Comparison of ENCODE assay signal across 8 cellular contexts in genomic region chr6:54053893-54054391, GRCh38. TPM values are rescaled to one million over a fixed set of nuclear protein-coding genes. Genes with fewer than 3 reads are reported as not detected.
DNase-seq lines count a peak whose midpoint lies in the region; ATAC-seq and TF ChIP-seq lines count a peak whose summit lies in the region.

No MANE protein-coding gene starts in this region.

- H3K4me1 ChIP-seq in gastroesophageal sphincter, result peaks cover 3 to 15% (median 6%) of the 10 kb centered on the region in 3 donors

- no peaks in the 10 kb centered on the region for H3K36me3 ChIP-seq in gastroesophageal sphincter

- H3K4me3 ChIP-seq in gastroesophageal sphincter, result no peak overlapping the region

- TF ChIP-seq POLR2A in gastroesophageal sphincter (IDR thresholded peaks at IDR 0.05), result no peak

- WGBS in gastroesophageal sphincter (ENCODE audit: low coverage in 1 of 2), 2 donors, result 12 to 40% methylated on average over 3 to 4 of the region's 4 CpGs

- no peak for TF ChIP-seq CTCF in RWPE1 (conservative IDR thresholded peaks at IDR 0.05; ENCODE audit: low read depth)
- no peak for TF ChIP-seq CTCF in gastroesophageal sphincter (IDR thresholded peaks at IDR 0.05)

- H3K27me3 ChIP-seq in gastroesophageal sphincter, result no peaks in the 10 kb centered on the region

- H3K27ac ChIP-seq in RWPE1 (no peak overlapping the region), gastroesophageal sphincter (no peak overlapping the region)

- ATAC-seq in gastroesophageal sphincter (peak; percentile 62), GM21447 (IDR thresholded peaks at IDR 0.05; ENCODE audit: unreplicated experiment) (no peak)

- DNase-seq in ELR (ENCODE audit: low read depth), result peak; percentile 73
- DNase-seq in RWPE1 (ENCODE audit: low spot score), result peak; percentile 66
- DNase-seq in pulmonary artery endothelial cell (ENCODE audit: low read depth, low spot score), result peak; percentile 27
- DNase-seq in NCI-H510A treated with DMSO at 0.1 percent for 48 hours (lab: John Stamatoyannopoulos, UW), result no peak
- no peak for DNase-seq in OCI-M2 (lab: John Stamatoyannopoulos, UW; ENCODE audit: unreplicated experiment)
- no peak for DNase-seq in midbrain (lab: John Stamatoyannopoulos, UW)

- POLR2A ChIA-PET in RWPE1 (lab: Yijun Ruan, JAX; ENCODE audit: low non-redundant PET), result no interaction called here

- no peaks in the 10 kb centered on the region for H3K9me3 ChIP-seq in gastroesophageal sphincter

- CTCF ChIA-PET in RWPE1 (lab: Yijun Ruan, JAX), result interaction anchor here (1.0 kb wide), 1 partner anchor 190 kb away, joined by 8 read pairs; no protein-coding TSS in a partner anchor

- no peak for TF ChIP-seq EP300 in gastroesophageal sphincter (IDR thresholded peaks at IDR 0.05)

RNA-seq across cellular contexts. Expression of gene MLIP, which starts 57.3 kb away (rescaled TPM):
- total RNA-seq in gastroesophageal sphincter (under 1 TPM in 2 of 4 donors, not detected in 2; 0.54 to 0.62 TPM), pulmonary artery endothelial cell (10.8 and 21.7 TPM in 2 replicates)

Comparison
In these comparisons a context has a peak if more than half of its experiments do, and no peak if none do; other contexts are left out.
1. DNase-seq: peak in ELR (single experiment), RWPE1 (single experiment) and pulmonary artery endothelial cell (single experiment); none in NCI-H510A treated with DMSO at 0.1 percent for 48 hours (single experiment), OCI-M2 (single experiment) and midbrain (single experiment).